In genomic region chr22:40960137-40960536, GRCh38 we compare ENCODE assay signal across 15 cellular contexts. TPM values are rescaled to one million over a fixed set of nuclear protein-coding genes. Genes with fewer than 3 reads are reported as not detected.
A peak's percentile ranks its signal among the peaks of the same experiment; 100 is the strongest.
DNase-seq lines count a peak whose midpoint lies in the region; ATAC-seq, FAIRE-seq and TF ChIP-seq lines count a peak whose summit lies in the region.
"Had no signal": no experiment of that assay in that cellular context is flagged by ENCODE, and none has a peak within 500 bp of the region (broad histone marks: within the 10 kb centered on the region; RNA-seq: fewer than 3 reads in every experiment).

No MANE protein-coding gene starts in this region.

- ATAC-seq in activated CD4-positive, alpha-beta T cell treated with anti-CD3 and anti-CD28 coated beads for 36 hours: no peak
- ATAC-seq in central memory CD8-positive, alpha-beta T cell (replicated peaks; ENCODE audit: extremely low read depth, poor library complexity, severe bottlenecking): no peak
- ATAC-seq in omental fat pad (ENCODE audit: low FRiP score): no peak
- ATAC-seq: activated CD4-positive, CD25-positive, alpha-beta regulatory T cell treated with anti-CD3 and anti-CD28 coated beads, Interleukin-2, amount 50 U/mL, for 24 hours; Panc1 had no signal

- no peak overlapping the region for H3K4me3 Mint-ChIP-seq in activated CD4-positive, alpha-beta T cell treated with anti-CD3 and anti-CD28 coated beads for 36 hours
- no peak overlapping the region for H3K4me3 Mint-ChIP-seq in activated CD4-positive, alpha-beta T cell treated with anti-CD3 and anti-CD28 coated beads, Interleukin-2, amount 10 ng/mL, durations not matched to agents 24 days and 14 days
- no peak overlapping the region for H3K4me3 Mint-ChIP-seq in HFFc6
- H3K4me3 Mint-ChIP-seq in central memory CD8-positive, alpha-beta T cell: no peak overlapping the region
- no peak overlapping the region for H3K4me3 Mint-ChIP-seq in osteocyte (ENCODE audit: unreplicated experiment)

- no peak for DNase-seq in activated CD4-positive, alpha-beta T cell treated with anti-CD3 and anti-CD28 coated beads for 36 hours
- DNase-seq in activated CD4-positive, alpha-beta T cell treated with anti-CD3 and anti-CD28 coated beads, Interleukin-2, amount 10 ng/mL, durations not matched to agents 24 days and 14 days: no peak
- no peak for DNase-seq in HFFc6
- DNase-seq in central memory CD8-positive, alpha-beta T cell (ENCODE audit: low spot score in 2 of 2): no peak
- DNase-seq in osteocyte (ENCODE audit: extremely low spot score, unreplicated experiment): no peak
- no peak for DNase-seq in posterior cingulate gyrus
- DNase-seq in omental fat pad (ENCODE audit: low spot score): no peak
- DNase-seq in RCC 7860 (ENCODE audit: low spot score): no peak
- DNase-seq: activated T-cell treated with anti-CD3 and anti-CD28 coated beads, Interleukin-2, amount 50 U/mL, for 48 hours; Calu3; Karpas-422; NCI-H1694; NCI-H524 treated with DMSO at 0.1 percent for 48 hours had no signal

- POLR2A ChIA-PET in activated CD4-positive, alpha-beta T cell treated with anti-CD3 and anti-CD28 coated beads for 36 hours (lab: Charles Lee): interaction anchor here (0.8 kb wide), 1 partner anchor 9 kb away, joined by 6 read pairs; no protein-coding TSS in a partner anchor

- H3K27me3 Mint-ChIP-seq in activated CD4-positive, alpha-beta T cell treated with anti-CD3 and anti-CD28 coated beads for 36 hours: no peaks in the 10 kb centered on the region
- H3K27me3 Mint-ChIP-seq in activated CD4-positive, alpha-beta T cell treated with anti-CD3 and anti-CD28 coated beads, Interleukin-2, amount 10 ng/mL, durations not matched to agents 24 days and 14 days: no peaks in the 10 kb centered on the region
- no peaks in the 10 kb centered on the region; the same call in none of the 2 replicates for H3K27me3 Mint-ChIP-seq in HFFc6 (ENCODE audit: insufficient read depth)
- no peaks in the 10 kb centered on the region for H3K27me3 Mint-ChIP-seq in central memory CD8-positive, alpha-beta T cell
- H3K27me3 Mint-ChIP-seq in osteocyte (ENCODE audit: unreplicated experiment): no peaks in the 10 kb centered on the region

- H3K9me3 Mint-ChIP-seq in activated CD4-positive, alpha-beta T cell treated with anti-CD3 and anti-CD28 coated beads for 36 hours (ENCODE audit: low read depth): no peaks in the 10 kb centered on the region
- no peaks in the 10 kb centered on the region for H3K9me3 Mint-ChIP-seq in activated CD4-positive, alpha-beta T cell treated with anti-CD3 and anti-CD28 coated beads, Interleukin-2, amount 10 ng/mL, durations not matched to agents 24 days and 14 days
- H3K9me3 Mint-ChIP-seq in HFFc6 (no peaks in the 10 kb centered on the region), osteocyte (ENCODE audit: unreplicated experiment) (no peaks in the 10 kb centered on the region)
- no peaks in the 10 kb centered on the region for H3K9me3 Mint-ChIP-seq in central memory CD8-positive, alpha-beta T cell

- TF ChIP-seq CTCF in HFFc6 (IDR thresholded peaks at IDR 0.05) (no peak), osteocyte (IDR thresholded peaks at IDR 0.05) (no peak), omental fat pad (IDR thresholded peaks at IDR 0.05) (no peak)

- FAIRE-seq in RCC 7860 (lab: Jason Lieb, UNC): no peak

- CTCF ChIA-PET in activated CD4-positive, alpha-beta T cell treated with anti-CD3 and anti-CD28 coated beads for 36 hours (lab: Charles Lee): interaction anchor here (0.6 to 2.4 kb wide), 2 partner anchors 38 to 63 kb away, joined by 3 to 7 read pairs; no protein-coding TSS in a partner anchor

- peaks cover 45% of the 10 kb centered on the region for H3K36me3 Mint-ChIP-seq in activated CD4-positive, alpha-beta T cell treated with anti-CD3 and anti-CD28 coated beads for 36 hours (ENCODE audit: low read depth)
- peaks cover 51% of the 10 kb centered on the region for H3K36me3 Mint-ChIP-seq in activated CD4-positive, alpha-beta T cell treated with anti-CD3 and anti-CD28 coated beads, Interleukin-2, amount 10 ng/mL, durations not matched to agents 24 days and 14 days (ENCODE audit: low read depth)
- H3K36me3 Mint-ChIP-seq in HFFc6 (ENCODE audit: low read depth) (peaks cover 35% of the 10 kb centered on the region), osteocyte (ENCODE audit: unreplicated experiment) (peaks cover 21% of the 10 kb centered on the region)
- peaks cover 38% of the 10 kb centered on the region for H3K36me3 Mint-ChIP-seq in central memory CD8-positive, alpha-beta T cell (ENCODE audit: insufficient read depth)

- intact Hi-C loops in activated CD4-positive, alpha-beta T cell treated with anti-CD3 and anti-CD28 coated beads for 36 hours (cut with DNase I, micrococcal nuclease): no loop called here
- intact Hi-C loops in activated CD4-positive, alpha-beta T cell treated with anti-CD3 and anti-CD28 coated beads, Interleukin-2, amount 10 ng/mL, durations not matched to agents 24 days and 14 days (cut with micrococcal nuclease): no loop called here
- intact Hi-C loops in posterior cingulate gyrus (cut with DNase I): no loop called here

- peak overlapping the region; percentile 7 for H3K27ac Mint-ChIP-seq in activated CD4-positive, alpha-beta T cell treated with anti-CD3 and anti-CD28 coated beads for 36 hours
- H3K27ac Mint-ChIP-seq in activated CD4-positive, alpha-beta T cell treated with anti-CD3 and anti-CD28 coated beads, Interleukin-2, amount 10 ng/mL, durations not matched to agents 24 days and 14 days: no peak overlapping the region
- peak overlapping the region; percentile 35 for H3K27ac Mint-ChIP-seq in HFFc6
- peak overlapping the region; percentile 11 for H3K27ac Mint-ChIP-seq in central memory CD8-positive, alpha-beta T cell (ENCODE audit: low read depth)
- H3K27ac Mint-ChIP-seq in osteocyte (ENCODE audit: unreplicated experiment): peak overlapping the region; percentile 1

- peaks cover 11% of the 10 kb centered on the region for H3K4me1 Mint-ChIP-seq in activated CD4-positive, alpha-beta T cell treated with anti-CD3 and anti-CD28 coated beads for 36 hours
- H3K4me1 Mint-ChIP-seq in activated CD4-positive, alpha-beta T cell treated with anti-CD3 and anti-CD28 coated beads, Interleukin-2, amount 10 ng/mL, durations not matched to agents 24 days and 14 days: peaks cover 3% of the 10 kb centered on the region
- peaks cover 18% of the 10 kb centered on the region for H3K4me1 Mint-ChIP-seq in HFFc6 (ENCODE audit: low read depth)
- peaks cover 24% of the 10 kb centered on the region for H3K4me1 Mint-ChIP-seq in central memory CD8-positive, alpha-beta T cell
- peaks cover 2% of the 10 kb centered on the region for H3K4me1 Mint-ChIP-seq in osteocyte (ENCODE audit: unreplicated experiment)

RNA-seq across cellular contexts. Expression of gene RBX1, which starts 9.0 kb away (rescaled TPM):
- total RNA-seq in activated CD4-positive, alpha-beta T cell treated with anti-CD3 and anti-CD28 coated beads for 36 hours: 10 to 100 TPM; 49.9 to 96.6 TPM
- total RNA-seq in activated CD4-positive, alpha-beta T cell treated with anti-CD3 and anti-CD28 coated beads, Interleukin-2, amount 10 ng/mL, durations not matched to agents 24 days and 14 days: 98.5 and 106 TPM in 2 replicates
- total RNA-seq in HFFc6 (2021; fragmentation: NEBNext Ultra II Directional; extraction: Animal tissue kit (Norgen Biotek cat#: 25700)): 10 to 100 TPM; 69.2 to 77.3 (median 73.0) TPM
- 54.1 and 58.5 TPM in 2 replicates for total RNA-seq in osteocyte
- 10 to 100 TPM; 27.1 to 41.0 (median 39.1) TPM for total RNA-seq in omental fat pad
